35 cellular contexts compared by ENCODE assay signal in the genomic region with DNA sequence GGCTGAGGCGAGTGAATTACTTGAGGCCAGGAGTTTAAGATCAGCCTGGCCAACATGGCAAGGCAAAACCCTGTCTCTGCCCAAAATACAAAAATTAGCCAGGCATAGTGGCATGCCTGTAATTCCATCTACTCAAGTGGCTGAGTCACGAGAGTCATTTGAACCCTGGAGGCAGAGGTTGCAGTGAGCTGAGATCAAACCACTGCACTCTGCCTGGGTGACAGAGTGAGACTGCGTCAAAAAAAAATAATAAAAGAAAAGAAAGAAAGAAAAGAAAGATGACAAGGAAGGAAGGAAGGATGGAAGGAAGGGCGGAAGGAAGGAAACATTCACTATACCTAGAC.
"Had no signal": no experiment of that assay in that cellular context is flagged by ENCODE, and none has a peak within 500 bp of the region (broad histone marks: within the 10 kb centered on the region; RNA-seq: fewer than 3 reads in every experiment).

No MANE protein-coding gene starts in this region.

- H3K4me1 ChIP-seq: adrenal gland, body of pancreas, breast epithelium had no signal

- H3K9me3 ChIP-seq: adrenal gland, body of pancreas, breast epithelium had no signal

- H3K4me1 Mint-ChIP-seq: activated CD4-positive, alpha-beta T cell treated with anti-CD3 and anti-CD28 coated beads, Interleukin-2, amount 10 ng/mL, durations not matched to agents 24 days and 14 days; activated naive CD8-positive, alpha-beta T cell treated with anti-CD3 and anti-CD28 coated beads for 36 hours; activated T-helper 17 cell treated with anti-CD3 and anti-CD28 coated beads, Interleukin-2, amount 50 U/mL, for 72 hours had no signal

- H3K9me3 Mint-ChIP-seq: activated CD4-positive, alpha-beta memory T cell treated with anti-CD3 and anti-CD28 coated beads for 36 hours; activated T-cell treated with anti-CD3 and anti-CD28 coated beads, Interleukin-2, amount 50 U/mL, for 4 hours had no signal

- ATAC-seq: activated CD8-positive, alpha-beta T cell treated with anti-CD3 and anti-CD28 coated beads for 36 hours; activated naive CD4-positive, alpha-beta T cell treated with anti-CD3 and anti-CD28 coated beads, Interleukin-2, amount 50 U/mL, for 72 hours; activated T-cell treated with anti-CD3 and anti-CD28 coated beads, Interleukin-2, amount 50 U/mL, for 4 hours; activated T-cell treated with anti-CD3 and anti-CD28 coated beads, Interleukin-2, amount 50 U/mL, for 72 hours; activated T-helper 17 cell treated with anti-CD3 and anti-CD28 coated beads, Interleukin-2, amount 50 U/mL, for 72 hours; body of pancreas had no signal

- H3K27me3 Mint-ChIP-seq: activated B cell treated with CpG ODN at 0.5 μM for 24 hours; activated CD4-positive, alpha-beta memory T cell treated with anti-CD3 and anti-CD28 coated beads for 36 hours; activated CD4-positive, alpha-beta T cell treated with anti-CD3 and anti-CD28 coated beads, Interleukin-2, amount 10 ng/mL, durations not matched to agents 24 days and 14 days; activated naive CD8-positive, alpha-beta T cell treated with anti-CD3 and anti-CD28 coated beads for 36 hours had no signal

- DNase-seq: activated B cell treated with CpG ODN at 0.5 μM for 24 hours; activated CD4-positive, alpha-beta memory T cell treated with anti-CD3 and anti-CD28 coated beads for 36 hours; activated CD4-positive, alpha-beta T cell treated with anti-CD3 and anti-CD28 coated beads for 4 hours; activated CD4-positive, alpha-beta T cell treated with anti-CD3 and anti-CD28 coated beads, Interleukin-2, amount 10 ng/mL, durations not matched to agents 24 days and 14 days; activated CD4-positive, alpha-beta T cell treated with anti-CD3 and anti-CD28 coated beads, Interleukin-2, amount 50 U/mL, for 1 hour; activated CD4-positive, alpha-beta T cell treated with anti-CD3 and anti-CD28 coated beads, Interleukin-2, amount 50 U/mL, for 4 hours; activated CD4-positive, CD25-positive, alpha-beta regulatory T cell treated with anti-CD3 and anti-CD28 coated beads, Interleukin-2, amount 50 U/mL, for 72 hours; activated CD8-positive, alpha-beta memory T cell treated with anti-CD3 and anti-CD28 coated beads, Interleukin-2, amount 50 U/mL, for 4 hours; activated CD8-positive, alpha-beta T cell treated with anti-CD3 and anti-CD28 coated beads for 36 hours; activated effector memory CD4-positive, alpha-beta T cell treated with anti-CD3 and anti-CD28 coated beads, Interleukin-2, amount 50 U/mL, for 16 hours; activated gamma-delta T cell treated with Interleukin-2 at 50 U/mL for 16 hours; activated naive CD4-positive, alpha-beta T cell; activated naive CD4-positive, alpha-beta T cell treated with anti-CD3 and anti-CD28 coated beads for 36 hours; activated naive CD4-positive, alpha-beta T cell treated with anti-CD3 and anti-CD28 coated beads, Interleukin-2, amount 50 U/mL, for 16 hours; activated naive CD8-positive, alpha-beta T cell treated with anti-CD3 and anti-CD28 coated beads for 36 hours; activated T-cell treated with anti-CD3 and anti-CD28 coated beads for 4 hours; activated T-cell treated with anti-CD3 and anti-CD28 coated beads, Interleukin-2, amount 50 U/mL, for 1 hour; activated T-cell treated with anti-CD3 and anti-CD28 coated beads, Interleukin-2, amount 50 U/mL, for 4 hours; activated T-cell treated with anti-CD3 and anti-CD28 coated beads, Interleukin-2, amount 50 U/mL, for 72 hours; adrenal gland; amniotic stem cell; aorta; body of pancreas; brain microvascular endothelial cell; central memory CD4-positive, alpha-beta T cell; T-helper 1 cell; T-helper 2 cell; T-helper 9 cell had no signal

- H3K36me3 Mint-ChIP-seq: activated CD4-positive, alpha-beta memory T cell treated with anti-CD3 and anti-CD28 coated beads for 36 hours; activated naive CD4-positive, alpha-beta T cell treated with anti-CD3 and anti-CD28 coated beads, Interleukin-2, amount 50 U/mL, for 72 hours; activated naive CD8-positive, alpha-beta T cell treated with anti-CD3 and anti-CD28 coated beads for 36 hours had no signal

- H3K27ac Mint-ChIP-seq: activated B cell treated with CpG ODN at 0.5 μM for 24 hours; activated CD4-positive, alpha-beta memory T cell treated with anti-CD3 and anti-CD28 coated beads for 36 hours; activated CD4-positive, alpha-beta T cell treated with anti-CD3 and anti-CD28 coated beads, Interleukin-2, amount 10 ng/mL, durations not matched to agents 24 days and 14 days; activated CD8-positive, alpha-beta T cell treated with anti-CD3 and anti-CD28 coated beads for 36 hours; activated naive CD4-positive, alpha-beta T cell treated with anti-CD3 and anti-CD28 coated beads for 36 hours; activated naive CD4-positive, alpha-beta T cell treated with anti-CD3 and anti-CD28 coated beads, Interleukin-2, amount 50 U/mL, for 72 hours; activated naive CD8-positive, alpha-beta T cell treated with anti-CD3 and anti-CD28 coated beads for 36 hours; activated T-cell treated with anti-CD3 and anti-CD28 coated beads, Interleukin-2, amount 50 U/mL, for 72 hours; activated T-helper 1 cell treated with anti-CD3 and anti-CD28 coated beads, Interleukin-12 subunit alpha, Interleukin-12 subunit beta, Interleukin-2, Interleukin-4 antibody, amounts not matched to agents 30 ng/mL and 10 ng/mL and 1 ng/mL, durations not matched to agents 14 hours and 24 hours and 36 hours; activated T-helper 17 cell treated with anti-CD3 and anti-CD28 coated beads, Interleukin-2, amount 50 U/mL, for 72 hours; T-helper 1 cell treated with Interleukin-12 subunit alpha and Interleukin-12 subunit beta and Interleukin-4 antibody, amounts not matched to agents 30 μg/mL and 1 μg/mL, for 36 hours; T-helper 2 cell treated with Interferon-gamma antibody and Interleukin-4, amounts not matched to agents 5 μg/mL and 100 μg/mL, for 36 hours had no signal

- H3K36me3 ChIP-seq: adrenal gland, brain microvascular endothelial cell, breast epithelium had no signal

- H3K27ac ChIP-seq: adrenal gland, body of pancreas, brain microvascular endothelial cell, breast epithelium, VCaP had no signal

- H3K27me3 ChIP-seq: adrenal gland, body of pancreas, brain microvascular endothelial cell, breast epithelium had no signal

- H3K4me3 Mint-ChIP-seq: activated B cell treated with CpG ODN at 0.5 μM for 24 hours; activated CD4-positive, alpha-beta memory T cell treated with anti-CD3 and anti-CD28 coated beads for 36 hours; activated CD4-positive, alpha-beta T cell treated with anti-CD3 and anti-CD28 coated beads, Interleukin-2, amount 10 ng/mL, durations not matched to agents 24 days and 14 days; activated CD8-positive, alpha-beta T cell treated with anti-CD3 and anti-CD28 coated beads for 36 hours; activated naive CD4-positive, alpha-beta T cell treated with anti-CD3 and anti-CD28 coated beads for 36 hours; activated naive CD8-positive, alpha-beta T cell treated with anti-CD3 and anti-CD28 coated beads for 36 hours; activated T-cell treated with anti-CD3 and anti-CD28 coated beads, Interleukin-2, amount 50 U/mL, for 4 hours; activated T-cell treated with anti-CD3 and anti-CD28 coated beads, Interleukin-2, amount 50 U/mL, for 72 hours; activated T-helper 1 cell treated with anti-CD3 and anti-CD28 coated beads, Interleukin-12 subunit alpha, Interleukin-12 subunit beta, Interleukin-2, Interleukin-4 antibody, amounts not matched to agents 30 ng/mL and 10 ng/mL and 1 ng/mL, durations not matched to agents 14 hours and 24 hours and 36 hours; activated T-helper 17 cell treated with anti-CD3 and anti-CD28 coated beads, Interleukin-2, amount 50 U/mL, for 72 hours; T-helper 1 cell treated with Interleukin-12 subunit alpha and Interleukin-12 subunit beta and Interleukin-4 antibody, amounts not matched to agents 30 μg/mL and 1 μg/mL, for 36 hours; T-helper 2 cell treated with Interferon-gamma antibody and Interleukin-4, amounts not matched to agents 5 μg/mL and 100 μg/mL, for 36 hours had no signal

- H3K4me3 ChIP-seq: adrenal gland, body of pancreas, breast epithelium had no signal
